8 cellular contexts compared by ENCODE assay signal in genomic region chr7:76318488-76319353, GRCh38. TPM values are rescaled to one million over a fixed set of nuclear protein-coding genes. Genes with fewer than 3 reads are reported as not detected.
DNase-seq lines count a peak whose midpoint lies in the region; ATAC-seq and TF ChIP-seq lines count a peak whose summit lies in the region.

No MANE protein-coding gene starts in this region.

- no peak for TF ChIP-seq POLR2A in tibial nerve (IDR thresholded peaks at IDR 0.05)

- H3K27ac ChIP-seq in HUES64 (ENCODE audit: low read depth, low read length) (peak overlapping the region; percentile 91), tibial nerve (peak overlapping the region; percentile 94 to 97 (median 96))

- H3K4me1 ChIP-seq in HUES64 (ENCODE audit: insufficient read depth, low read length) (peaks cover 13% of the 10 kb centered on the region), neuron (ENCODE audit: insufficient read depth, low read length) (peaks cover 14% of the 10 kb centered on the region), tibial nerve (peaks cover 0 to 42% (median 15%) of the 10 kb centered on the region in 4 donors)

- TF ChIP-seq CTCF in fibroblast of villous mesenchyme (IDR thresholded peaks at IDR 0.05; ENCODE audit: insufficient read depth, low read depth, low read length) (peak; percentile 36), tibial nerve (IDR thresholded peaks at IDR 0.05) (peak in 2 of 5 experiments; percentile 57 to 63)

- H3K9me3 ChIP-seq in HUES64 (ENCODE audit: insufficient read depth, low read depth, low read length) (no peaks in the 10 kb centered on the region), neuron (ENCODE audit: low read length) (no peaks in the 10 kb centered on the region), tibial nerve (no peaks in the 10 kb centered on the region)

- TF ChIP-seq EP300 in tibial nerve (IDR thresholded peaks at IDR 0.05), result peak in 1 of 2 donors; percentile 9

- peak overlapping the region; percentile 10 for H2AFZ ChIP-seq in neuron (ENCODE audit: low read depth, low read length)

- 10% methylated on average over 25 of the region's 25 CpGs for WGBS in HUES64
- 3 to 5% methylated on average over 22 to 25 of the region's 25 CpGs for WGBS in tibial nerve, 2 donors

- H3K36me3 ChIP-seq in HUES64 (ENCODE audit: insufficient read depth, low read length) (peaks cover 4% of the 10 kb centered on the region; the same call in 1 of the 2 replicates), neuron (ENCODE audit: insufficient read depth, low read length) (peaks cover 8% of the 10 kb centered on the region), tibial nerve (peaks cover 0 to 4% (median 0%) of the 10 kb centered on the region in 3 donors)

- H3K9ac ChIP-seq in HUES64 (ENCODE audit: low read depth, low read length), result peak overlapping the region; percentile 79

- DNase-seq in Daoy (ENCODE audit: low read depth), result peak; percentile 76
- DNase-seq in RKO (ENCODE audit: low spot score), result peak; percentile 92
- DNase-seq in activated T-helper 9 cell treated with anti-CD3 and anti-CD28 coated beads, Interleukin-2, amount 50 U/mL, for 16 hours (ENCODE audit: low read depth), result peak; percentile 47
- DNase-seq in fibroblast of villous mesenchyme (ENCODE audit: low read depth), result peak; percentile 91
- peak; percentile 69 to 86 for DNase-seq in tibial nerve (ENCODE audit: low spot score in 2 of 2)

- peak; percentile 54 for ATAC-seq in GM21528 (IDR thresholded peaks at IDR 0.05; ENCODE audit: low FRiP score, unreplicated experiment)

- H3K27me3 ChIP-seq in HUES64 (ENCODE audit: insufficient read depth, low read length), result no peaks in the 10 kb centered on the region
- no peaks in the 10 kb centered on the region for H3K27me3 ChIP-seq in neuron (ENCODE audit: insufficient read depth, low read length)
- no peaks in the 10 kb centered on the region for H3K27me3 ChIP-seq in tibial nerve

- H3K4me3 ChIP-seq in HUES64 (ENCODE audit: low read length) (peak overlapping the region; percentile 69), fibroblast of villous mesenchyme (ENCODE audit: low read depth, low read length) (peak overlapping the region; percentile 82), neuron (ENCODE audit: low read length) (peak overlapping the region; percentile 64), tibial nerve (peak overlapping the region; percentile 77 to 90 (median 84))

RNA-seq across cellular contexts. Expression of gene HSPB1, which starts 16.2 kb away (rescaled TPM):
- total RNA-seq in Daoy (2014; rRNA removed; shearing (Covaris generic)), result 27.8 and 32.1 TPM in 2 replicates
- polyA plus RNA-seq in HUES64 (2013, experiment 1 of 2), result 203 TPM
- polyA plus RNA-seq in HUES64 (2013, experiment 2 of 2), result 252 TPM
- total RNA-seq in fibroblast of villous mesenchyme, result 77.7 and 130 TPM in 2 replicates
- 100 to 1,000 TPM; 272 to 385 (median 324) TPM for total RNA-seq in tibial nerve

RNA-seq across cellular contexts. Expression of gene YWHAG, which starts 40.1 kb away (rescaled TPM):
- total RNA-seq in Daoy (2014; rRNA removed; shearing (Covaris generic)), result 53.9 and 57.6 TPM in 2 replicates
- 169 TPM for polyA plus RNA-seq in HUES64 (2013, experiment 1 of 2)
- polyA plus RNA-seq in HUES64 (2013, experiment 2 of 2), result 171 TPM
- total RNA-seq in fibroblast of villous mesenchyme (125 and 141 TPM in 2 replicates), tibial nerve (10 to 100 TPM; 54.9 to 96.6 (median 81.7) TPM)

Comparison
In these comparisons a context has a peak if more than half of its experiments do, and no peak if none do; other contexts are left out.
1. Peak in every context shown above with its lines: DNase-seq, ATAC-seq, H3K4me3 ChIP-seq and H3K27ac ChIP-seq.